ENCODE assay signal across 9 cellular contexts in the genomic region with DNA sequence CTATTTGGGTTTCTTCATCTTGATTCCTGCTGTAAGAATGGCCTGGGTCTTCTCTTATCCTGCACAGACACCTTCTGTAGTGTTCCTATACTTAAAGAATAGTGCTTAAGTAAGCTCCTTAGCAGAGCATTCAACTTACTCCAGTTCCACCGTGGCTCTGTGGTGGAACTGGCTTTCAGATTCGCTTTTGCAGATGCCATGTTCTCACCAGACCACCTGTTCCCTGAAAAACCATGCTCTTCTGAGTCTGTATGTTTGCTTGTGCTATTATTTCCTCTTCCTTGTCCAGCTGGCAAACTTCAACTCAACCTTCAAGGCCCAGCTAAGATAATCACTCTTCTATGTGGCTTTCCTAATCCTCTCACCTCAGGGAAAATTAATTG. TPM values are rescaled to one million over a fixed set of nuclear protein-coding genes. Genes with fewer than 3 reads are reported as not detected.
A peak's percentile ranks its signal among the peaks of the same experiment; 100 is the strongest.
DNase-seq lines count a peak whose midpoint lies in the region; ATAC-seq and TF ChIP-seq lines count a peak whose summit lies in the region.
"Had no signal": no experiment of that assay in that cellular context is flagged by ENCODE, and none has a peak within 500 bp of the region (broad histone marks: within the 10 kb centered on the region; RNA-seq: fewer than 3 reads in every experiment).

No MANE protein-coding gene starts in this region.

- H3K4me3 ChIP-seq in ACC112 (ENCODE audit: low read depth, low read length) (peak overlapping the region; percentile 61), HFF-Myc (replicated peaks; ENCODE audit: low read depth, low read length) (peak overlapping the region; percentile 20; the same call in 1 of the 2 replicates)
- H3K4me3 ChIP-seq in naive thymus-derived CD4-positive, alpha-beta T cell (ENCODE audit: low read length): peak overlapping the region; percentile 9

- H3K36me3 Mint-ChIP-seq in naive thymus-derived CD4-positive, alpha-beta T cell: peaks cover 0 to 17% (median 5%) of the 10 kb centered on the region in 5 donors
- H3K36me3 Mint-ChIP-seq in nephron progenitor cell (ENCODE audit: low read depth): peaks cover 11% of the 10 kb centered on the region

- no peak for ATAC-seq in naive thymus-derived CD4-positive, alpha-beta T cell
- no peak for ATAC-seq in GM18498 (IDR thresholded peaks at IDR 0.05; ENCODE audit: unreplicated experiment)
- ATAC-seq in HG02678 (IDR thresholded peaks at IDR 0.05; ENCODE audit: unreplicated experiment): no peak

- CTCF ChIA-PET in naive thymus-derived CD4-positive, alpha-beta T cell (lab: Charles Lee): interaction anchor here (1.2 to 1.4 kb wide), 2 partner anchors 53 to 92 kb away, joined by 3 read pairs; no protein-coding TSS in a partner anchor

- H3K27ac ChIP-seq in ACC112 (ENCODE audit: low read depth, low read length): peak overlapping the region; percentile 74
- peak overlapping the region; percentile 83 for H3K27ac ChIP-seq in angular gyrus (ENCODE audit: low read depth, low read length)
- peak overlapping the region; percentile 79 for H3K27ac ChIP-seq in naive thymus-derived CD4-positive, alpha-beta T cell (ENCODE audit: low read depth, low read length)

- no peak for DNase-seq in HFF-Myc (ENCODE audit: extremely low read depth, low read depth)
- DNase-seq in naive thymus-derived CD4-positive, alpha-beta T cell: no peak
- no peak for DNase-seq in DMS53 treated with DMSO at 0.1 percent for 48 hours (lab: John Stamatoyannopoulos, UW; ENCODE audit: unreplicated experiment)
- DNase-seq in nephron progenitor cell: no peak
- DNase-seq: occipital lobe had no signal

- H3K4me3 Mint-ChIP-seq in naive thymus-derived CD4-positive, alpha-beta T cell: peak overlapping the region; percentile 58 to 87 (median 74)
- no peak overlapping the region for H3K4me3 Mint-ChIP-seq in nephron progenitor cell

- H3K79me2 ChIP-seq in ACC112 (ENCODE audit: control insufficient read depth, insufficient read depth, low read length, unreplicated experiment): peaks cover 58% of the 10 kb centered on the region

- POLR2A ChIA-PET in naive thymus-derived CD4-positive, alpha-beta T cell (lab: Charles Lee): interaction anchor here (0.8 to 3.4 kb wide), 4 partner anchors 31 to 51 kb away, joined by 3 to 47 read pairs (median 6); no protein-coding TSS in a partner anchor

- H3K9me3 Mint-ChIP-seq in naive thymus-derived CD4-positive, alpha-beta T cell: peaks cover 0 to 2% (median 0%) of the 10 kb centered on the region in 11 donors
- no peaks in the 10 kb centered on the region for H3K9me3 Mint-ChIP-seq in nephron progenitor cell

- H3K4me1 ChIP-seq in ACC112 (ENCODE audit: control insufficient read depth, insufficient read depth, low read length, unreplicated experiment): peaks cover 28% of the 10 kb centered on the region
- peaks cover 56 to 69% of the 10 kb centered on the region in 2 donors for H3K4me1 ChIP-seq in naive thymus-derived CD4-positive, alpha-beta T cell (ENCODE audit: control insufficient read depth in 2 of 2, insufficient read depth in 2 of 2, low read length in 2 of 2)

- peaks cover 66 to 88% (median 76%) of the 10 kb centered on the region in 7 donors for H3K4me1 Mint-ChIP-seq in naive thymus-derived CD4-positive, alpha-beta T cell
- peaks cover 48% of the 10 kb centered on the region for H3K4me1 Mint-ChIP-seq in nephron progenitor cell

- TF ChIP-seq CTCF in HFF-Myc (IDR thresholded peaks at IDR 0.05; ENCODE audit: low read depth, low read length, missing control alignments) (no peak), nephron progenitor cell (IDR thresholded peaks at IDR 0.05) (no peak)

- intact Hi-C loops in naive thymus-derived CD4-positive, alpha-beta T cell (cut with micrococcal nuclease): loop anchor here (1.0 kb wide), 1 partner anchor 37 kb away; no protein-coding TSS in a partner anchor

- no peaks in the 10 kb centered on the region for H3K27me3 Mint-ChIP-seq in naive thymus-derived CD4-positive, alpha-beta T cell
- peaks cover 4% of the 10 kb centered on the region for H3K27me3 Mint-ChIP-seq in nephron progenitor cell (ENCODE audit: low read depth, poor library complexity)

- H3K9me3 ChIP-seq in naive thymus-derived CD4-positive, alpha-beta T cell (ENCODE audit: control insufficient read depth in 2 of 3, low read length in 3 of 3): no peaks in the 10 kb centered on the region

- peak overlapping the region; percentile 90 to 96 (median 93) for H3K27ac Mint-ChIP-seq in naive thymus-derived CD4-positive, alpha-beta T cell
- no peak overlapping the region for H3K27ac Mint-ChIP-seq in nephron progenitor cell

- H3K36me3 ChIP-seq in ACC112 (ENCODE audit: insufficient read depth, low read length): no peaks in the 10 kb centered on the region
- peaks cover 0 to 22% (median 4%) of the 10 kb centered on the region in 3 experiments for H3K36me3 ChIP-seq in naive thymus-derived CD4-positive, alpha-beta T cell (ENCODE audit: control insufficient read depth in 2 of 3, insufficient read depth in 3 of 3, low read length in 3 of 3)

- H2AFZ ChIP-seq in ACC112 (ENCODE audit: low read length, unreplicated experiment): no peak overlapping the region

- H3K27me3 ChIP-seq in ACC112 (ENCODE audit: insufficient read depth, low read length): no peaks in the 10 kb centered on the region
- H3K27me3 ChIP-seq in naive thymus-derived CD4-positive, alpha-beta T cell (ENCODE audit: control insufficient read depth in 2 of 2, insufficient read depth in 2 of 2, low read length in 2 of 2): no peaks in the 10 kb centered on the region

RNA-seq across cellular contexts. Expression of gene ELMO2, which starts 4.9 kb away (rescaled TPM):
- total RNA-seq in naive thymus-derived CD4-positive, alpha-beta T cell: 100 to 1,000 TPM in 1 of 5 experiments, 10 to 100 TPM in 4; 50.8 to 104 (median 52.3) TPM
- polyA plus RNA-seq in naive thymus-derived CD4-positive, alpha-beta T cell: 10 to 100 TPM; 35.6 to 67.4 TPM

Comparison
In these comparisons a context has a peak if more than half of its experiments do, and no peak if none do; other contexts are left out.
1. H3K4me3 ChIP-seq: peak in every context shown above with its lines; median percentile 61 in ACC112; 20 in HFF-Myc; 9 in naive thymus-derived CD4-positive, alpha-beta T cell.